In genomic region chr19:36377541-36378178, GRCh38 we compare ENCODE assay signal across 9 cellular contexts. TPM values are rescaled to one million over a fixed set of nuclear protein-coding genes. Genes with fewer than 3 reads are reported as not detected.
DNase-seq lines count a peak whose midpoint lies in the region; ATAC-seq, FAIRE-seq and TF ChIP-seq lines count a peak whose summit lies in the region.
"Had no signal": no experiment of that assay in that cellular context is flagged by ENCODE, and none has a peak within 500 bp of the region (broad histone marks: within the 10 kb centered on the region; RNA-seq: fewer than 3 reads in every experiment).

No MANE protein-coding gene starts in this region.

- H3K4me3 Mint-ChIP-seq in activated CD8-positive, alpha-beta memory T cell treated with anti-CD3 and anti-CD28 coated beads, Interleukin-2, amount 10 ng/mL, durations not matched to agents 7 days and 5 days: peak overlapping the region; percentile 93
- H3K4me3 Mint-ChIP-seq in activated naive CD8-positive, alpha-beta T cell treated with anti-CD3 and anti-CD28 coated beads, Interleukin-2, amount 50 U/mL, for 24 hours: peak overlapping the region; percentile 87

- H3K4me1 ChIP-seq in stomach smooth muscle (ENCODE audit: control insufficient read depth, insufficient read depth, low read length): peaks cover 17% of the 10 kb centered on the region

- CTCF ChIA-PET in activated CD8-positive, alpha-beta memory T cell treated with anti-CD3 and anti-CD28 coated beads, Interleukin-2, amount 10 ng/mL, durations not matched to agents 7 days and 5 days (lab: Charles Lee): interaction anchor here (1.3 kb wide), 1 partner anchor 10 kb away, joined by 4 read pairs; no protein-coding TSS in a partner anchor

- FAIRE-seq in frontal cortex (lab: Jason Lieb, UNC): no peak

- peaks cover 17% of the 10 kb centered on the region for H3K4me1 Mint-ChIP-seq in activated CD8-positive, alpha-beta memory T cell treated with anti-CD3 and anti-CD28 coated beads, Interleukin-2, amount 10 ng/mL, durations not matched to agents 7 days and 5 days
- H3K4me1 Mint-ChIP-seq in activated naive CD8-positive, alpha-beta T cell treated with anti-CD3 and anti-CD28 coated beads, Interleukin-2, amount 50 U/mL, for 24 hours: peaks cover 17% of the 10 kb centered on the region

- H3K9ac ChIP-seq in stomach smooth muscle (ENCODE audit: low read length in 2 of 2): peak overlapping the region; percentile 86 to 88

- no peaks in the 10 kb centered on the region for H3K36me3 ChIP-seq in kidney epithelial cell (ENCODE audit: control insufficient read depth, insufficient read depth, low read length)
- no peaks in the 10 kb centered on the region for H3K36me3 ChIP-seq in stomach smooth muscle (ENCODE audit: control insufficient read depth in 2 of 2, insufficient read depth in 2 of 2, low read length in 2 of 2)

- H3K27me3 Mint-ChIP-seq in activated CD8-positive, alpha-beta memory T cell treated with anti-CD3 and anti-CD28 coated beads, Interleukin-2, amount 10 ng/mL, durations not matched to agents 7 days and 5 days: no peaks in the 10 kb centered on the region
- H3K27me3 Mint-ChIP-seq in activated naive CD8-positive, alpha-beta T cell treated with anti-CD3 and anti-CD28 coated beads, Interleukin-2, amount 50 U/mL, for 24 hours: no peaks in the 10 kb centered on the region

- H3K27ac ChIP-seq in stomach smooth muscle (ENCODE audit: low read length): no peak overlapping the region

- no peak for TF ChIP-seq CTCF in kidney epithelial cell (IDR thresholded peaks at IDR 0.05; ENCODE audit: insufficient read depth, low read length, poor library complexity, severe bottlenecking)

- no peaks in the 10 kb centered on the region for H3K9me3 ChIP-seq in stomach smooth muscle (ENCODE audit: control insufficient read depth in 2 of 2, low read length in 2 of 2)

- H3K36me3 Mint-ChIP-seq in activated CD8-positive, alpha-beta memory T cell treated with anti-CD3 and anti-CD28 coated beads, Interleukin-2, amount 10 ng/mL, durations not matched to agents 7 days and 5 days: peaks cover 20% of the 10 kb centered on the region
- peaks cover 28% of the 10 kb centered on the region for H3K36me3 Mint-ChIP-seq in activated naive CD8-positive, alpha-beta T cell treated with anti-CD3 and anti-CD28 coated beads, Interleukin-2, amount 50 U/mL, for 24 hours (ENCODE audit: low read depth)

- no peak for DNase-seq in activated CD8-positive, alpha-beta memory T cell treated with anti-CD3 and anti-CD28 coated beads, Interleukin-2, amount 10 ng/mL, durations not matched to agents 7 days and 5 days
- no peak for DNase-seq in activated CD8-positive, alpha-beta memory T cell treated with anti-CD3 and anti-CD28 coated beads, Interleukin-2, amount 50 U/mL, for 48 hours
- no peak for DNase-seq in activated naive CD8-positive, alpha-beta T cell treated with anti-CD3 and anti-CD28 coated beads, Interleukin-2, amount 50 U/mL, for 24 hours
- no peak for DNase-seq in kidney epithelial cell (ENCODE audit: low read depth)
- no peak for DNase-seq in NK-92 (lab: John Stamatoyannopoulos, UW; ENCODE audit: unreplicated experiment)
- DNase-seq in frontal cortex (ENCODE audit: low spot score in 2 of 2): no peak
- DNase-seq: NCI-H2029 treated with DMSO at 0.1 percent for 48 hours had no signal

- H3K9me3 Mint-ChIP-seq in activated CD8-positive, alpha-beta memory T cell treated with anti-CD3 and anti-CD28 coated beads, Interleukin-2, amount 10 ng/mL, durations not matched to agents 7 days and 5 days (ENCODE audit: low read depth): peaks cover 10% of the 10 kb centered on the region
- peaks cover 16% of the 10 kb centered on the region for H3K9me3 Mint-ChIP-seq in activated naive CD8-positive, alpha-beta T cell treated with anti-CD3 and anti-CD28 coated beads, Interleukin-2, amount 50 U/mL, for 24 hours

- H3K4me3 ChIP-seq in kidney epithelial cell (ENCODE audit: low read depth, low read length): peak overlapping the region; percentile 68
- peak overlapping the region; percentile 90 to 98 for H3K4me3 ChIP-seq in stomach smooth muscle (ENCODE audit: low read length in 2 of 2)

- H3K27me3 ChIP-seq in kidney epithelial cell (ENCODE audit: control insufficient read depth, insufficient read depth, low read length) (no peaks in the 10 kb centered on the region), stomach smooth muscle (ENCODE audit: control insufficient read depth in 1 of 2, insufficient read depth in 2 of 2, low read length in 2 of 2) (no peaks in the 10 kb centered on the region)

- H3K27ac Mint-ChIP-seq in activated CD8-positive, alpha-beta memory T cell treated with anti-CD3 and anti-CD28 coated beads, Interleukin-2, amount 10 ng/mL, durations not matched to agents 7 days and 5 days: no peak overlapping the region
- peak overlapping the region; percentile 88 for H3K27ac Mint-ChIP-seq in activated naive CD8-positive, alpha-beta T cell treated with anti-CD3 and anti-CD28 coated beads, Interleukin-2, amount 50 U/mL, for 24 hours

- no peak for ATAC-seq in activated CD8-positive, alpha-beta memory T cell treated with anti-CD3 and anti-CD28 coated beads, Interleukin-2, amount 10 ng/mL, durations not matched to agents 7 days and 5 days
- no peak for ATAC-seq in activated naive CD8-positive, alpha-beta T cell treated with anti-CD3 and anti-CD28 coated beads, Interleukin-2, amount 50 U/mL, for 24 hours
- ATAC-seq in GM18498 (IDR thresholded peaks at IDR 0.05; ENCODE audit: unreplicated experiment): no peak

RNA-seq across cellular contexts. Expression of gene ZFP14, which starts 1.3 kb away (rescaled TPM):
- total RNA-seq in activated CD8-positive, alpha-beta memory T cell treated with anti-CD3 and anti-CD28 coated beads, Interleukin-2, amount 10 ng/mL, durations not matched to agents 7 days and 5 days: 1 to 10 TPM; 3.3 to 4.5 TPM
- total RNA-seq in kidney epithelial cell (2.1 and 2.5 TPM in 2 replicates), frontal cortex (65.6 TPM)

RNA-seq across cellular contexts. Expression of gene ZFP82, which starts 40.8 kb away (rescaled TPM):
- 1 to 10 TPM; 5.3 to 5.9 TPM for total RNA-seq in activated CD8-positive, alpha-beta memory T cell treated with anti-CD3 and anti-CD28 coated beads, Interleukin-2, amount 10 ng/mL, durations not matched to agents 7 days and 5 days
- total RNA-seq in kidney epithelial cell (4.7 and 6.0 TPM in 2 replicates), frontal cortex (48.5 TPM)

Comparison
In these comparisons a context has a peak if more than half of its experiments do, and no peak if none do; other contexts are left out.
1. RNA of gene ZFP14, which starts 1.3 kb away (total RNA-seq): 65.6 TPM in frontal cortex (single experiment); 3.3 to 4.5 TPM in activated CD8-positive, alpha-beta memory T cell treated with anti-CD3 and anti-CD28 coated beads, Interleukin-2, amount 10 ng/mL, durations not matched to agents 7 days and 5 days and 2.1 to 2.5 TPM in kidney epithelial cell; every median in the first group is over 10 times any median in the second.